18 cellular contexts compared by ENCODE assay signal in the genomic region with DNA sequence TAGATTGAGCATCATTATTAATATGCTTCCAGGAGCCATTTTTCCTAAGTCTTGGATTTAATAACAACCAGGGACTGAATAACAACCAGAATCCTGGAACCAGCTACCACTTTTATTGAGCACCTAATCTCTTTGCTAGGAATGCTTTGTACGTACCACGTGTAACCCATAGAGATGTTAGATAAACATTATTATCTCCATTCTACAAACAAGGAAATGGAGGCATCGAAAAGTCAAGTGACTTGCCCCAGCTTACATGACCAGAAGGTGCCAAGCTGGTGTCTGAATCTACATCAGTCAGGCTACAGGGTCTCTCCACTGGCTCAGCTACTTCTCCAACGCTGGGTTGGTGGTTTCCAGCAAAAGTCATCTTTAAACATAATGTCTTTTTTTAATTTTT.
A peak's percentile ranks its signal among the peaks of the same experiment; 100 is the strongest.
DNase-seq lines count a peak whose midpoint lies in the region; ATAC-seq, FAIRE-seq and TF ChIP-seq lines count a peak whose summit lies in the region.
"Had no signal": no experiment of that assay in that cellular context is flagged by ENCODE, and none has a peak within 500 bp of the region (broad histone marks: within the 10 kb centered on the region; RNA-seq: fewer than 3 reads in every experiment).

No MANE protein-coding gene starts in this region.

- H2AFZ ChIP-seq in hepatocyte = no peak overlapping the region

- no peak for TF ChIP-seq POLR2A in erythroblast (IDR thresholded peaks at IDR 0.05; ENCODE audit: low read length)

- peak overlapping the region; percentile 64 for H3K27ac ChIP-seq in hepatocyte
- no peak overlapping the region for H3K27ac ChIP-seq in small intestine (ENCODE audit: low read depth in 1 of 2, low read length in 1 of 2)
- H3K27ac ChIP-seq in foreskin keratinocyte = no peak overlapping the region
- H3K27ac ChIP-seq: BLaER1, HL-60 had no signal

- no peak for ATAC-seq in foreskin keratinocyte
- ATAC-seq: CD8-positive, alpha-beta T cell had no signal

- TF ChIP-seq CTCF in hepatocyte (IDR thresholded peaks at IDR 0.05; ENCODE audit: poor library complexity) (no peak), foreskin keratinocyte (conservative IDR thresholded peaks at IDR 0.05) (no peak)

- no peaks in the 10 kb centered on the region for H4K20me1 ChIP-seq in hepatocyte (ENCODE audit: insufficient read depth, poor library complexity, severe bottlenecking)
- H4K20me1 ChIP-seq: BLaER1 had no signal

- no peaks in the 10 kb centered on the region for H3K9me2 ChIP-seq in hepatocyte (replicated peaks; ENCODE audit: insufficient read depth)

- H3K4me1 ChIP-seq in hepatocyte (ENCODE audit: insufficient read depth) (peaks cover 20% of the 10 kb centered on the region), small intestine (ENCODE audit: control insufficient read depth in 2 of 2, insufficient read depth in 1 of 2, low read depth in 1 of 2, low read length in 1 of 2) (no peaks in the 10 kb centered on the region), foreskin keratinocyte (peaks cover 15% of the 10 kb centered on the region)

- H3K36me3 ChIP-seq in hepatocyte (replicated peaks; ENCODE audit: insufficient read depth, low read depth) = no peaks in the 10 kb centered on the region
- H3K36me3 ChIP-seq in small intestine (ENCODE audit: control insufficient read depth in 2 of 2, insufficient read depth in 2 of 2, low read length in 2 of 2) = no peaks in the 10 kb centered on the region

- 46% methylated on average over 4 of the region's 4 CpGs for WGBS in hepatocyte (ENCODE audit: low lambda C conversion rate, missing lambda C conversion rate)
- WGBS in small intestine, 3 donors = 44 to 62% (median 52%) methylated on average over 4 of the region's 4 CpGs

- no peaks in the 10 kb centered on the region for H3K79me2 ChIP-seq in hepatocyte

- peak; percentile 20 for DNase-seq in NCI-H748 (lab: John Stamatoyannopoulos, UW; ENCODE audit: unreplicated experiment)
- DNase-seq in NCI-H748 treated with DMSO at 0.1 percent for 48 hours (lab: John Stamatoyannopoulos, UW) = no peak
- no peak for DNase-seq in hepatocyte (ENCODE audit: low spot score)
- peak; percentile 30 for DNase-seq in small intestine
- DNase-seq in foreskin keratinocyte = no peak
- DNase-seq in putamen (ENCODE audit: low spot score) = no peak
- DNase-seq in erythroblast (lab: John Stamatoyannopoulos, UW) = no peak
- DNase-seq: 8988T; Calu3; CD8-positive, alpha-beta T cell; H9 had no signal

- FAIRE-seq in small intestine (lab: Jason Lieb, UNC) = no peak
- FAIRE-seq: G401.6, GM12891, GM19239, H1, HTR-8/SVneo had no signal

- no peak overlapping the region for H3K4me3 ChIP-seq in hepatocyte
- no peak overlapping the region for H3K4me3 ChIP-seq in small intestine (ENCODE audit: low read depth in 1 of 2, low read length in 2 of 2)
- H3K4me3 ChIP-seq: BLaER1 had no signal

- no peak overlapping the region for H3K4me2 ChIP-seq in hepatocyte
- H3K4me2 ChIP-seq: BLaER1 had no signal

- no peaks in the 10 kb centered on the region for H3K27me3 ChIP-seq in hepatocyte
- H3K27me3 ChIP-seq in small intestine (ENCODE audit: control insufficient read depth in 2 of 2, insufficient read depth in 2 of 2, low read length in 2 of 2) = no peaks in the 10 kb centered on the region
- no peaks in the 10 kb centered on the region for H3K27me3 ChIP-seq in foreskin keratinocyte
- H3K27me3 ChIP-seq: BLaER1 had no signal

- no peaks in the 10 kb centered on the region for H3K9me3 ChIP-seq in hepatocyte (ENCODE audit: low read depth)
- H3K9me3 ChIP-seq in small intestine (ENCODE audit: control insufficient read depth, low read depth) = no peaks in the 10 kb centered on the region

Comparison
In these comparisons a context has a peak if more than half of its experiments do, and no peak if none do; other contexts are left out.
1. DNase-seq: peak in NCI-H748 (single experiment) and small intestine (single experiment); none in NCI-H748 treated with DMSO at 0.1 percent for 48 hours (single experiment), hepatocyte (single experiment), foreskin keratinocyte (0 of 2), putamen (single experiment) and erythroblast (0 of 2).